Comparison of ENCODE assay signal across 9 cellular contexts in genomic region chr12:26317942-26318565, GRCh38.
A peak's percentile ranks its signal among the peaks of the same experiment; 100 is the strongest.
DNase-seq lines count a peak whose midpoint lies in the region; ATAC-seq, FAIRE-seq and TF ChIP-seq lines count a peak whose summit lies in the region.
"Had no signal": no experiment of that assay in that cellular context is flagged by ENCODE, and none has a peak within 500 bp of the region (broad histone marks: within the 10 kb centered on the region; RNA-seq: fewer than 3 reads in every experiment).

No MANE protein-coding gene starts in this region.

- H3K4me2 ChIP-seq in HepG2 (ENCODE audit: low read depth, low read length): peak overlapping the region; percentile 49
- H3K4me2 ChIP-seq: KMS-11 had no signal

- no peaks in the 10 kb centered on the region for H3K36me3 ChIP-seq in Panc1 (ENCODE audit: control insufficient read depth, insufficient read depth, low read length)
- H3K36me3 ChIP-seq in HepG2 (replicated peaks in 1 of 2; ENCODE audit: control insufficient read depth in 1 of 2, insufficient read depth in 2 of 2, low read length in 2 of 2): no peaks in the 10 kb centered on the region

- H3K27ac ChIP-seq in Panc1 (ENCODE audit: low read length) (peak overlapping the region; percentile 36), HepG2 (ENCODE audit: extremely low read length, insufficient read depth, low read length) (no peak overlapping the region), dorsolateral prefrontal cortex (peak overlapping the region in 3 of 59 donors; percentile 8 to 67 (median 44))
- H3K27ac ChIP-seq: KMS-11 had no signal

- peak overlapping the region; percentile 25 for H3K9ac ChIP-seq in HepG2 (ENCODE audit: insufficient read depth, low read depth, low read length)
- H3K9ac ChIP-seq: KMS-11 had no signal

- TF ChIP-seq CTCF in Panc1 (IDR thresholded peaks at IDR 0.05) (no peak; the same call in 1 of the 2 replicates), HepG2 (CRISPR knock-in tag; IDR thresholded peaks at IDR 0.05) (no peak), dorsolateral prefrontal cortex (IDR thresholded peaks at IDR 0.05 in 54 of 56, conservative IDR thresholded peaks at IDR 0.05 in 2 of 56; ENCODE audit: low read depth in 1 of 56, partially characterized antibody in 56 of 56) (no peak)

- H3K79me2 ChIP-seq in HepG2 (ENCODE audit: insufficient read depth, low read length): no peaks in the 10 kb centered on the region

- H3K27me3 ChIP-seq in Panc1 (ENCODE audit: control insufficient read depth, insufficient read depth, low read length) (no peaks in the 10 kb centered on the region), HepG2 (ENCODE audit: control insufficient read depth in 1 of 2, insufficient read depth in 2 of 2, low read length in 2 of 2) (no peaks in the 10 kb centered on the region), dorsolateral prefrontal cortex (no peaks in the 10 kb centered on the region)

- FAIRE-seq in GM18507 (lab: Jason Lieb, UNC): peak; percentile 38
- no peak for FAIRE-seq in HepG2 (lab: Jason Lieb, UNC)

- DNase-seq in GM18507 (ENCODE audit: extremely low spot score, insufficient read length, low read depth) (no peak), Panc1 (ENCODE audit: low read depth, low spot score) (peak; percentile 81), HepG2 (ENCODE audit: low spot score) (no peak), dorsolateral prefrontal cortex (no peak)
- DNase-seq in stimulated activated CD4-positive, alpha-beta T cell treated with anti-CD3 and anti-CD28 coated beads, Interleukin-1b, Interleukin-23, amount 100 ng/mL, for 48 hours: no peak
- no peak for DNase-seq in effector CD8-positive, alpha-beta T cell (lab: John Stamatoyannopoulos, UW)
- no peak for DNase-seq in stimulated activated CD4-positive, alpha-beta T cell treated with anti-CD3 and anti-CD28 coated beads, Interleukin-4, amount 100 ng/mL, for 1 hour

- H3K9me3 ChIP-seq in Panc1 (ENCODE audit: control insufficient read depth, insufficient read depth, low read depth, low read length) (peaks cover 7% of the 10 kb centered on the region; the same call in 1 of the 2 replicates), HepG2 (ENCODE audit: low read length) (no peaks in the 10 kb centered on the region)

- TF ChIP-seq RAD21 in HepG2 (CRISPR knock-in tag; IDR thresholded peaks at IDR 0.05): no peak

- BruUV-seq in Panc1 (replicated peaks; lab: Mats Ljungman, UMichigan) (no TSS peak), HepG2 (replicated peaks; lab: Mats Ljungman, UMichigan) (no TSS peak)

- TF ChIP-seq EP300 in HepG2 (IDR thresholded peaks at IDR 0.05; ENCODE audit: low read depth in 2 of 2, low read length in 2 of 2): no peak
- TF ChIP-seq EP300 in HepG2 (CRISPR knock-in tag; IDR thresholded peaks at IDR 0.05; ENCODE audit: borderline replicate concordance): no peak

- H3K4me1 ChIP-seq in Panc1 (ENCODE audit: control insufficient read depth, insufficient read depth, low read length) (peaks cover 8% of the 10 kb centered on the region; the same call in 1 of the 2 replicates), HepG2 (ENCODE audit: insufficient read depth, low read length) (peaks cover 25% of the 10 kb centered on the region)

- TF ChIP-seq POLR2A in HepG2 (IDR thresholded peaks at IDR 0.05; ENCODE audit: insufficient read depth in 1 of 2, low read depth in 2 of 2, low read length in 2 of 2): no peak

- CTCF ChIA-PET in Panc1 (lab: Charles Lee): no interaction called here
- CTCF ChIA-PET in HepG2 (lab: Yijun Ruan, JAX; ENCODE audit: low intra/inter-chr PET ratio, low total read pairs): no interaction called here

- in situ Hi-C loops in Panc1 (cut with HindIII; ENCODE audit: low pct_unique_long_range_greater_than_20kb, low sequenced_read_pairs): no loop called here
- in situ Hi-C loops in HepG2 (cut with HindIII; ENCODE audit: extremely low pct_ligation_motif_present, low pct_unique_long_range_greater_than_20kb): loop anchor here (10.0 kb wide), 1 partner anchor 193 kb away; the partner anchor contains the start of gene BHLHE41

- no peak overlapping the region for H2AFZ ChIP-seq in HepG2 (ENCODE audit: low read length)

- POLR2A ChIA-PET in Panc1 (lab: Charles Lee): interaction anchor here (0.7 kb wide), 1 partner anchor 124 kb away, joined by 3 read pairs; no protein-coding TSS in a partner anchor
- POLR2A ChIA-PET in HepG2 (lab: Yijun Ruan, JAX): interaction anchor here (1.1 to 1.2 kb wide), 2 partner anchors 11 to 44 kb away, joined by 4 read pairs; no protein-coding TSS in a partner anchor

- intact Hi-C loops in Panc1 (cut with micrococcal nuclease; ENCODE audit: unreplicated experiment) (no loop called here), HepG2 (cut with micrococcal nuclease; ENCODE audit: unreplicated experiment) (loop anchor here (5.0 kb wide), 1 partner anchor 221 kb away; no protein-coding TSS in a partner anchor), dorsolateral prefrontal cortex (cut with DNase I) (no loop called here)

- ATAC-seq in HG02610 (IDR thresholded peaks at IDR 0.05; ENCODE audit: unreplicated experiment) (peak; percentile 74), Panc1 (peak; percentile 91), HepG2 (peak; percentile 41)

- no peak overlapping the region for H3K4me3 ChIP-seq in Panc1 (ENCODE audit: low read depth in 2 of 2, low read length in 2 of 2)
- 0 out of 6 replicates have a peak overlapping the region, but pooled peaks of 1 of the 3 experiments have one; percentile 23 for H3K4me3 ChIP-seq in HepG2 (replicated peaks in 1 of 3; ENCODE audit: insufficient read depth in 1 of 3, low read depth in 2 of 3, low read length in 3 of 3)
- H3K4me3 ChIP-seq in dorsolateral prefrontal cortex: no peak overlapping the region

- no peaks in the 10 kb centered on the region for H4K20me1 ChIP-seq in HepG2 (ENCODE audit: insufficient read depth, low read length)

TF ChIP-seq in HepG2, 621 proteins besides CTCF, POLR2A, EP300 and RAD21 (continues in another document):
- TF ChIP-seq CREM (IDR thresholded peaks at IDR 0.05): no peak
- TF ChIP-seq CREM (CRISPR knock-in tag; IDR thresholded peaks at IDR 0.05): no peak
- TF ChIP-seq PATZ1 (CRISPR knock-in tag; IDR thresholded peaks at IDR 0.05): no peak
- TF ChIP-seq ZNF652 (CRISPR knock-in tag; IDR thresholded peaks at IDR 0.05; ENCODE audit: borderline replicate concordance, low read depth): no peak
- TF ChIP-seq ZNF251 (CRISPR knock-in tag; IDR thresholded peaks at IDR 0.05): no peak
- TF ChIP-seq BHLHE40 (IDR thresholded peaks at IDR 0.05; ENCODE audit: low read length): no peak
- no peak for TF ChIP-seq PRDM10 (CRISPR knock-in tag; IDR thresholded peaks at IDR 0.05; ENCODE audit: low read depth)
- no peak for TF ChIP-seq FOXM1 (CRISPR knock-in tag; IDR thresholded peaks at IDR 0.05)

Comparison
In these comparisons a context has a peak if more than half of its experiments do, and no peak if none do; other contexts are left out.
1. ATAC-seq: peak in every context shown above with its lines; median percentile 91 in Panc1; 74 in HG02610; 41 in HepG2.